ENCODE assay signal across 1 cellular context in genomic region chr1:202106340-202107284, GRCh38.
TF ChIP-seq lines count a peak whose summit lies in the region.

No MANE protein-coding gene starts in this region.

TF ChIP-seq in A549, 52 proteins besides CTCF, POLR2A, EP300 and RAD21 (continued from another document):
- TF ChIP-seq CHD4 (IDR thresholded peaks at IDR 0.05; ENCODE audit: borderline replicate concordance): peak; percentile 38; the same call in 1 of the 2 replicates
- TF ChIP-seq HOXA7 (CRISPR knock-in tag; IDR thresholded peaks at IDR 0.05): 0 out of 2 replicates have a peak, but pooled peaks have one; percentile 33
- peak; percentile 10 to 26; a peak in 1 of 4 replicates for TF ChIP-seq CEBPB (IDR thresholded peaks at IDR 0.05)
- TF ChIP-seq E2F6 (IDR thresholded peaks at IDR 0.05; ENCODE audit: borderline replicate concordance, low read depth): no peak
